Comparison of ENCODE assay signal across 8 cellular contexts in genomic region chrX:3638280-3638873, GRCh38.
A peak's percentile ranks its signal among the peaks of the same experiment; 100 is the strongest.
DNase-seq lines count a peak whose midpoint lies in the region; ATAC-seq and TF ChIP-seq lines count a peak whose summit lies in the region.

No MANE protein-coding gene starts in this region.

- TF ChIP-seq CTCF in AG10803 (conservative IDR thresholded peaks at IDR 0.05; ENCODE audit: low read length): peak; percentile 64
- peak; percentile 64 for TF ChIP-seq CTCF in choroid plexus epithelial cell (conservative IDR thresholded peaks at IDR 0.05; ENCODE audit: low read depth, low read length)
- TF ChIP-seq CTCF in transverse colon (IDR thresholded peaks at IDR 0.05): peak; percentile 36 to 56 (median 45)

- no peak overlapping the region for H3K27ac Mint-ChIP-seq in T-cell

- H3K36me3 Mint-ChIP-seq in T-cell: peaks cover under 1% of the 10 kb centered on the region

- POLR2A ChIA-PET in T-cell (lab: Charles Lee): no interaction called here

- CTCF ChIA-PET in T-cell (lab: Charles Lee): interaction anchor here in 1 of 2 donors (0.6 kb wide), 1 partner anchor 41 kb away, joined by 3 read pairs; no protein-coding TSS in a partner anchor

- H3K4me3 Mint-ChIP-seq in T-cell: no peak overlapping the region

- TF ChIP-seq EP300 in transverse colon (IDR thresholded peaks at IDR 0.05; ENCODE audit: low read depth): no peak

- no peak for TF ChIP-seq POLR2A in transverse colon (IDR thresholded peaks at IDR 0.05)

- no peak overlapping the region for H3K27ac ChIP-seq in transverse colon
- H3K27ac ChIP-seq in aorta (ENCODE audit: low read depth in 1 of 2, low read length in 2 of 2): no peak overlapping the region

- intact Hi-C loops in transverse colon (cut with DNase I; ENCODE audit: low total_unique reads) (no loop called here), aorta (cut with DNase I) (loop anchor here (5.0 to 10.0 kb wide), 2 partner anchors 521 to 524 kb away; no protein-coding TSS in a partner anchor)

- H3K4me3 ChIP-seq in AG10803 (ENCODE audit: low read length) (no peak overlapping the region), choroid plexus epithelial cell (ENCODE audit: low read depth, low read length) (no peak overlapping the region), transverse colon (no peak overlapping the region), aorta (ENCODE audit: low read length in 2 of 2) (no peak overlapping the region)

- H3K27me3 ChIP-seq in transverse colon (no peaks in the 10 kb centered on the region), aorta (ENCODE audit: control insufficient read depth in 1 of 2, insufficient read depth in 2 of 2, low read length in 1 of 2) (no peaks in the 10 kb centered on the region)

- in situ Hi-C loops in transverse colon (cut with MboI; ENCODE audit: low pct_ligation_motif_present in 1 of 4, low pct_unique_long_range_greater_than_20kb in 1 of 4, low sequenced_read_pairs in 3 of 4): loop anchor here in 1 of 4 donors (25.0 kb wide), 1 partner anchor 601 kb away; the partner anchor contains the start of gene ARSF

- H3K9me3 Mint-ChIP-seq in T-cell: no peaks in the 10 kb centered on the region

- H3K36me3 ChIP-seq in transverse colon: no peaks in the 10 kb centered on the region
- no peaks in the 10 kb centered on the region for H3K36me3 ChIP-seq in aorta (ENCODE audit: control insufficient read depth in 1 of 2, insufficient read depth in 2 of 2, low read length in 1 of 2)

- no peaks in the 10 kb centered on the region for H3K27me3 Mint-ChIP-seq in T-cell

- DNase-seq in AG10803 (ENCODE audit: low read depth) (peak; percentile 34), HuH-7.5 (ENCODE audit: low spot score) (peak; percentile 25), T-cell (peak in 20 of 34 experiments; percentile 0 to 39 (median 16)), choroid plexus epithelial cell (ENCODE audit: low read depth) (peak; percentile 58), lung microvascular endothelial cell (ENCODE audit: low read depth in 2 of 2) (peak; percentile 49 to 62), transverse colon (peak; percentile 44), aorta (no peak)

- H3K9me3 ChIP-seq in transverse colon (no peaks in the 10 kb centered on the region), aorta (ENCODE audit: control insufficient read depth, low read length) (no peaks in the 10 kb centered on the region)

- H3K4me1 Mint-ChIP-seq in T-cell: peaks cover 0 to 15% (median 2%) of the 10 kb centered on the region in 3 donors

- peak; percentile 54 for ATAC-seq in GM18498 (IDR thresholded peaks at IDR 0.05; ENCODE audit: unreplicated experiment)
- peak in 1 of 4 experiments; percentile 46 for ATAC-seq in T-cell (replicated peaks in 1 of 4)
- no peak for ATAC-seq in aorta (ENCODE audit: low FRiP score)

- 17% methylated on average over 6 of the region's 6 CpGs; no CpG with 5 or more reads in 1 of the 2 donors for WGBS in transverse colon (ENCODE audit: low coverage in 1 of 2), 2 donors
- WGBS in aorta, 2 donors: 15 to 17% methylated on average over 6 of the region's 6 CpGs

- no peaks in the 10 kb centered on the region for H3K4me1 ChIP-seq in transverse colon
- no peaks in the 10 kb centered on the region for H3K4me1 ChIP-seq in aorta (ENCODE audit: control insufficient read depth in 1 of 2, insufficient read depth in 2 of 2, low read length in 2 of 2)

Comparison
In these comparisons a context has a peak if more than half of its experiments do, and no peak if none do; other contexts are left out.
1. DNase-seq: peak in AG10803 (single experiment), HuH-7.5 (single experiment), T-cell (20 of 34), choroid plexus epithelial cell (single experiment), lung microvascular endothelial cell (2 of 2) and transverse colon (single experiment); none in aorta (0 of 2).
2. Peak in every context shown above with its lines, with median percentiles within 50 percentile points of each other: CTCF ChIP-seq.